In the genomic region with DNA sequence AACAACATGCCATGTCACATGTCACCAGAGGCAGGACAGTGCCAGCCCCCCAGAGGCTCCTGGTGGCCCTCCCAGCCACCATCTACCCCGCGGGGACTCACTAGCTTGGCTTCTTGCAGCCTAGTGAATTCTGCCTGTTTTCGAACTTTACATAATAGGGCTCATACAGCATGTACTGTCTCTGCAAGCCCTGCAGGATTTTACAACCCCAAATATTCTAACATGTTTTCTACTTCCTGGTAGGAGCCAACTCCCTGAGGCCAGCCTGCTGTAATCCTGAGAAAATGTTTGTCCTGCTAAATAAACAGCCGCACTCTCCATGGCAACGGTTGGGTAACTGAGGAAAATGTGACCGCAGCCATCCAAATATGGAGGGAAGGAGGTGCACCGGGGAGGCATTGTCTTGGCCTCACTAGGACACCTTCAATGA, we compare ENCODE assay signal across 8 cellular contexts. TPM values are rescaled to one million over a fixed set of nuclear protein-coding genes. Genes with fewer than 3 reads are reported as not detected.
DNase-seq lines count a peak whose midpoint lies in the region; ATAC-seq lines count a peak whose summit lies in the region.

No MANE protein-coding gene starts in this region.

- no peak overlapping the region for H3K4me3 ChIP-seq in SJSA1

- H3K27ac ChIP-seq in SJSA1: peak overlapping the region; percentile 84

- intact Hi-C loops in posterior vena cava (cut with DNase I): loop anchor here in 1 of 2 donors (1.0 kb wide), 1 partner anchor 44 kb away; no protein-coding TSS in a partner anchor

- H3K27me3 ChIP-seq in SJSA1 (replicated peaks): no peaks in the 10 kb centered on the region

- no peaks in the 10 kb centered on the region for H3K9me3 ChIP-seq in SJSA1 (replicated peaks)

- H3K4me1 ChIP-seq in SJSA1 (replicated peaks): peaks cover 50% of the 10 kb centered on the region

- ATAC-seq in GM21723 (IDR thresholded peaks at IDR 0.05; ENCODE audit: unreplicated experiment): no peak
- no peak for ATAC-seq in GM21390 (IDR thresholded peaks at IDR 0.05; ENCODE audit: unreplicated experiment)

- H3K36me3 ChIP-seq in SJSA1: peaks cover 14% of the 10 kb centered on the region

- DNase-seq in GM04503 (ENCODE audit: low read depth) (peak; percentile 98), SJSA1 (ENCODE audit: low read depth in 1 of 2, low spot score in 2 of 2) (peak; percentile 93 to 94), foreskin melanocyte (peak; percentile 81), posterior vena cava (ENCODE audit: low spot score) (peak; percentile 93), activated gamma-delta T cell (lab: John Stamatoyannopoulos, UW) (no peak), NCI-H524 treated with DMSO at 0.1 percent for 48 hours (lab: John Stamatoyannopoulos, UW) (no peak)

RNA-seq across cellular contexts. Expression of a gene that starts 2.7 kb away (rescaled TPM):
- 4.6 and 5.8 TPM in 2 replicates for total RNA-seq in SJSA1 (2014; rRNA removed; shearing (Covaris generic))
- total RNA-seq in posterior vena cava: 10 to 100 TPM; 10.1 to 16.8 TPM

RNA-seq across cellular contexts. Expression of a gene that starts 34.6 kb away (rescaled TPM):
- total RNA-seq in SJSA1 (2014; rRNA removed; shearing (Covaris generic)): 6.9 and 12.7 TPM in 2 replicates
- total RNA-seq in posterior vena cava: 10 to 100 TPM; 27.1 to 37.2 TPM

RNA-seq across cellular contexts. Expression of a gene that starts 45.8 kb away (rescaled TPM):
- total RNA-seq in SJSA1 (2014; rRNA removed; shearing (Covaris generic)): 13.8 and 31.7 TPM in 2 replicates
- 1 to 10 TPM; 2.3 to 6.9 TPM for total RNA-seq in posterior vena cava

Comparison
In these comparisons a context has a peak if more than half of its experiments do, and no peak if none do; other contexts are left out.
1. DNase-seq: peak in GM04503 (single experiment), SJSA1 (2 of 2), foreskin melanocyte (single experiment) and posterior vena cava (single experiment); none in activated gamma-delta T cell (single experiment) and NCI-H524 treated with DMSO at 0.1 percent for 48 hours (single experiment).